In genomic region chr11:3178349-3178748, GRCh38 we compare ENCODE assay signal across 25 cellular contexts. TPM values are rescaled to one million over a fixed set of nuclear protein-coding genes. Genes with fewer than 3 reads are reported as not detected.
DNase-seq lines count a peak whose midpoint lies in the region; ATAC-seq, FAIRE-seq and TF ChIP-seq lines count a peak whose summit lies in the region.
"Had no signal": no experiment of that assay in that cellular context is flagged by ENCODE, and none has a peak within 500 bp of the region (broad histone marks: within the 10 kb centered on the region; RNA-seq: fewer than 3 reads in every experiment).

No MANE protein-coding gene starts in this region.

- H3K27me3 ChIP-seq in bronchial epithelial cell (ENCODE audit: control insufficient read depth, insufficient read depth, low read length), result no peaks in the 10 kb centered on the region
- H3K27me3 ChIP-seq in mesenchymal stem cell (ENCODE audit: control insufficient read depth in 1 of 2, insufficient read depth in 1 of 2, low read length in 2 of 2), result peaks cover under 1 to 18% of the 10 kb centered on the region in 2 experiments
- H3K27me3 ChIP-seq: ascending aorta had no signal

- H3K27ac ChIP-seq in mesenchymal stem cell (ENCODE audit: low read length, poor library complexity, severe bottlenecking), result no peak overlapping the region
- H3K27ac ChIP-seq: ascending aorta, C4-2B, KMS-11, WERI-Rb-1 had no signal

- no peak overlapping the region for H2BK5ac ChIP-seq in mesenchymal stem cell (ENCODE audit: low read depth, low read length, poor library complexity, severe bottlenecking)

- H3K9me3 Mint-ChIP-seq in activated CD4-positive, alpha-beta memory T cell treated with anti-CD3 and anti-CD28 coated beads, Interleukin-2, amount 10 ng/mL, durations not matched to agents 7 days and 5 days, result peaks cover 15% of the 10 kb centered on the region
- H3K9me3 Mint-ChIP-seq: activated naive CD4-positive, alpha-beta T cell treated with anti-CD3 and anti-CD28 coated beads, Interleukin-2, amount 50 U/mL, for 24 hours had no signal

- H3K4me1 Mint-ChIP-seq in activated CD4-positive, alpha-beta memory T cell treated with anti-CD3 and anti-CD28 coated beads, Interleukin-2, amount 10 ng/mL, durations not matched to agents 7 days and 5 days, result no peaks in the 10 kb centered on the region
- H3K4me1 Mint-ChIP-seq: activated CD4-positive, alpha-beta T cell treated with anti-CD3 and anti-CD28 coated beads, Interleukin-2, amount 10 ng/mL, durations not matched to agents 7 days and 5 days; activated naive CD4-positive, alpha-beta T cell treated with anti-CD3 and anti-CD28 coated beads, Interleukin-2, amount 50 U/mL, for 24 hours had no signal

- no peaks in the 10 kb centered on the region for H3K36me3 Mint-ChIP-seq in activated CD4-positive, alpha-beta memory T cell treated with anti-CD3 and anti-CD28 coated beads, Interleukin-2, amount 10 ng/mL, durations not matched to agents 7 days and 5 days (ENCODE audit: low read depth)

- no peak overlapping the region for H3K27ac Mint-ChIP-seq in activated CD4-positive, alpha-beta memory T cell treated with anti-CD3 and anti-CD28 coated beads, Interleukin-2, amount 10 ng/mL, durations not matched to agents 7 days and 5 days
- H3K27ac Mint-ChIP-seq: activated CD4-positive, alpha-beta T cell treated with anti-CD3 and anti-CD28 coated beads, Interleukin-2, amount 10 ng/mL, durations not matched to agents 7 days and 5 days; activated naive CD4-positive, alpha-beta T cell treated with anti-CD3 and anti-CD28 coated beads, Interleukin-2, amount 50 U/mL, for 24 hours; activated T-helper 1 cell treated with anti-CD3 and anti-CD28 coated beads, Interleukin-12 subunit alpha, Interleukin-12 subunit beta, Interleukin-2, Interleukin-4 antibody, amounts not matched to agents 30 ng/mL and 10 ng/mL and 1 ng/mL, durations not matched to agents 14 hours and 24 hours and 36 hours had no signal

- H3K79me1 ChIP-seq in mesenchymal stem cell (replicated peaks; ENCODE audit: low read length, poor library complexity, severe bottlenecking), result no peaks in the 10 kb centered on the region

- H3K14ac ChIP-seq in mesenchymal stem cell (ENCODE audit: low read length in 2 of 2), result no peak overlapping the region

- H2AK5ac ChIP-seq in mesenchymal stem cell (ENCODE audit: low read length, severe bottlenecking), result no peak overlapping the region

- H3K4me1 ChIP-seq in mesenchymal stem cell (ENCODE audit: control insufficient read depth, insufficient read depth, low read depth, low read length), result no peaks in the 10 kb centered on the region
- H3K4me1 ChIP-seq: ascending aorta had no signal

- no peak for ATAC-seq in GM18861 (IDR thresholded peaks at IDR 0.05; ENCODE audit: unreplicated experiment)
- ATAC-seq: left lobe of liver; naive thymus-derived CD8-positive, alpha-beta T cell had no signal

- H3K18ac ChIP-seq in mesenchymal stem cell (ENCODE audit: low read depth in 1 of 2, low read length in 2 of 2), result no peak overlapping the region

- no peak for TF ChIP-seq POLR2A in NB4 (IDR thresholded peaks at IDR 0.05; ENCODE audit: extremely low read depth, insufficient read length)

- H3K4me2 ChIP-seq in mesenchymal stem cell (ENCODE audit: low read length, poor library complexity, severe bottlenecking), result no peak overlapping the region
- H3K4me2 ChIP-seq: KMS-11 had no signal

- H4K8ac ChIP-seq in mesenchymal stem cell (ENCODE audit: low read length), result no peak overlapping the region

- H2BK120ac ChIP-seq in mesenchymal stem cell (ENCODE audit: low read depth, low read length), result no peak overlapping the region

- no peak overlapping the region for H3K4ac ChIP-seq in mesenchymal stem cell (ENCODE audit: low read depth in 1 of 2, low read length in 2 of 2)

- H2BK15ac ChIP-seq in mesenchymal stem cell (ENCODE audit: low read depth, poor library complexity, severe bottlenecking), result no peak overlapping the region

- H3K9me3 ChIP-seq in mesenchymal stem cell (ENCODE audit: control insufficient read depth, low read length), result peaks cover 21% of the 10 kb centered on the region

- no peak overlapping the region for H3K9ac ChIP-seq in mesenchymal stem cell (ENCODE audit: low read length)
- H3K9ac ChIP-seq: KMS-11 had no signal

- no peak for FAIRE-seq in bronchial epithelial cell (lab: Jason Lieb, UNC)

- POLR2A ChIA-PET in activated CD4-positive, alpha-beta memory T cell treated with anti-CD3 and anti-CD28 coated beads, Interleukin-2, amount 10 ng/mL, durations not matched to agents 7 days and 5 days (lab: Charles Lee), result no interaction called here

- H3K4me3 ChIP-seq in NB4 (ENCODE audit: low read depth, low read length) (no peak overlapping the region), bronchial epithelial cell (ENCODE audit: low read depth, low read length) (no peak overlapping the region), mesenchymal stem cell (ENCODE audit: insufficient read depth in 1 of 2, low read depth in 1 of 2, low read length in 2 of 2) (no peak overlapping the region)
- H3K4me3 ChIP-seq: ascending aorta had no signal

- no peak overlapping the region for H2AFZ ChIP-seq in mesenchymal stem cell (ENCODE audit: low read depth, low read length)

- WGBS in mesenchymal stem cell, result 56% methylated on average over 2 of the region's 2 CpGs

- no peak overlapping the region for H2BK12ac ChIP-seq in mesenchymal stem cell (ENCODE audit: low read length in 2 of 2)

- no peak overlapping the region for H3K4me3 Mint-ChIP-seq in activated CD4-positive, alpha-beta memory T cell treated with anti-CD3 and anti-CD28 coated beads, Interleukin-2, amount 10 ng/mL, durations not matched to agents 7 days and 5 days
- H3K4me3 Mint-ChIP-seq: activated CD4-positive, alpha-beta T cell treated with anti-CD3 and anti-CD28 coated beads, Interleukin-2, amount 10 ng/mL, durations not matched to agents 7 days and 5 days; activated naive CD4-positive, alpha-beta T cell treated with anti-CD3 and anti-CD28 coated beads, Interleukin-2, amount 50 U/mL, for 24 hours; activated T-helper 1 cell treated with anti-CD3 and anti-CD28 coated beads, Interleukin-12 subunit alpha, Interleukin-12 subunit beta, Interleukin-2, Interleukin-4 antibody, amounts not matched to agents 30 ng/mL and 10 ng/mL and 1 ng/mL, durations not matched to agents 14 hours and 24 hours and 36 hours; naive thymus-derived CD8-positive, alpha-beta T cell had no signal

- DNase-seq in EL (peak; percentile 23), NB4 (ENCODE audit: low read depth) (peak; percentile 47), bronchial epithelial cell (ENCODE audit: low read depth) (peak; percentile 5), mesenchymal stem cell (peak; percentile 61), AG20443 (ENCODE audit: low spot score) (no peak), OCI-M2 (lab: John Stamatoyannopoulos, UW; ENCODE audit: unreplicated experiment) (no peak)
- no peak for DNase-seq in activated CD4-positive, alpha-beta memory T cell treated with anti-CD3 and anti-CD28 coated beads, Interleukin-2, amount 10 ng/mL, durations not matched to agents 7 days and 5 days
- DNase-seq: activated CD4-positive, alpha-beta T cell treated with anti-CD3 and anti-CD28 coated beads, Interleukin-2, amount 10 ng/mL, durations not matched to agents 7 days and 5 days; NCI-H1048; NCI-H1694 treated with DMSO at 0.1 percent for 48 hours; NCI-H69; stimulated activated CD4-positive, alpha-beta T cell treated with anti-CD3 and anti-CD28 coated beads, Interleukin-4, amount 100 ng/mL, for 1 hour; stimulated activated naive CD4-positive, alpha-beta T cell treated with Interleukin-2 at 50 U/mL for 16 hours; WERI-Rb-1 had no signal

- no peak for TF ChIP-seq CTCF in NB4 (IDR thresholded peaks at IDR 0.05; ENCODE audit: low read depth, low read length)
- no peak for TF ChIP-seq CTCF in bronchial epithelial cell (IDR thresholded peaks at IDR 0.05; ENCODE audit: insufficient read depth, low read length, severe bottlenecking)

- CTCF ChIA-PET in activated CD4-positive, alpha-beta memory T cell treated with anti-CD3 and anti-CD28 coated beads, Interleukin-2, amount 10 ng/mL, durations not matched to agents 7 days and 5 days (lab: Charles Lee), result no interaction called here

- H3K36me3 ChIP-seq in bronchial epithelial cell (ENCODE audit: control insufficient read depth, insufficient read depth, low read length) (no peaks in the 10 kb centered on the region), mesenchymal stem cell (ENCODE audit: control insufficient read depth in 1 of 2, insufficient read depth in 2 of 2, low read depth in 1 of 2, low read length in 2 of 2) (no peaks in the 10 kb centered on the region)
- H3K36me3 ChIP-seq: ascending aorta, WERI-Rb-1 had no signal

- no peak overlapping the region for H4K91ac ChIP-seq in mesenchymal stem cell (ENCODE audit: low read length)

- H3K27me3 Mint-ChIP-seq in activated CD4-positive, alpha-beta memory T cell treated with anti-CD3 and anti-CD28 coated beads, Interleukin-2, amount 10 ng/mL, durations not matched to agents 7 days and 5 days, result peaks cover 7% of the 10 kb centered on the region

- H3K23ac ChIP-seq in mesenchymal stem cell (ENCODE audit: low read length in 2 of 2), result no peak overlapping the region

RNA-seq across cellular contexts. Expression of gene OSBPL5, which starts 13.2 kb away (rescaled TPM):
- total RNA-seq in bronchial epithelial cell, result 17.5 and 21.1 TPM in 2 replicates
- 13.7 TPM for polyA plus RNA-seq in mesenchymal stem cell (2013, experiment 1 of 2)
- 14.6 TPM for polyA plus RNA-seq in mesenchymal stem cell (2013, experiment 2 of 2)
- 1 to 10 TPM; 1.6 to 1.7 TPM for total RNA-seq in activated CD4-positive, alpha-beta memory T cell treated with anti-CD3 and anti-CD28 coated beads, Interleukin-2, amount 10 ng/mL, durations not matched to agents 7 days and 5 days

RNA-seq across cellular contexts. Expression of gene MRGPRG, which starts 40.3 kb away (rescaled TPM):
- total RNA-seq in bronchial epithelial cell, result not detected in 2 replicates
- not detected for polyA plus RNA-seq in mesenchymal stem cell (2013, experiment 1 of 2)
- not detected for polyA plus RNA-seq in mesenchymal stem cell (2013, experiment 2 of 2)
- total RNA-seq in activated CD4-positive, alpha-beta memory T cell treated with anti-CD3 and anti-CD28 coated beads, Interleukin-2, amount 10 ng/mL, durations not matched to agents 7 days and 5 days, result not detected
- total RNA-seq: activated CD4-positive, alpha-beta T cell treated with anti-CD3 and anti-CD28 coated beads, Interleukin-2, amount 10 ng/mL, durations not matched to agents 7 days and 5 days; activated T-helper 1 cell treated with anti-CD3 and anti-CD28 coated beads, Interleukin-12 subunit alpha, Interleukin-12 subunit beta, Interleukin-2, Interleukin-4 antibody, amounts not matched to agents 30 ng/mL and 10 ng/mL and 1 ng/mL, durations not matched to agents 14 hours and 24 hours and 36 hours; ascending aorta; cerebellum; left lobe of liver; naive thymus-derived CD8-positive, alpha-beta T cell; osteocyte had no signal
- polyA plus RNA-seq: naive thymus-derived CD8-positive, alpha-beta T cell; thymus had no signal

RNA-seq across cellular contexts. Expression of gene MRGPRE, which starts 53.9 kb away (rescaled TPM):
- total RNA-seq in bronchial epithelial cell, result not detected in 2 replicates
- not detected for polyA plus RNA-seq in mesenchymal stem cell (2013, experiment 1 of 2)
- not detected for polyA plus RNA-seq in mesenchymal stem cell (2013, experiment 2 of 2)
- not detected for total RNA-seq in activated CD4-positive, alpha-beta memory T cell treated with anti-CD3 and anti-CD28 coated beads, Interleukin-2, amount 10 ng/mL, durations not matched to agents 7 days and 5 days
- total RNA-seq: activated CD4-positive, alpha-beta T cell treated with anti-CD3 and anti-CD28 coated beads, Interleukin-2, amount 10 ng/mL, durations not matched to agents 7 days and 5 days; activated T-helper 1 cell treated with anti-CD3 and anti-CD28 coated beads, Interleukin-12 subunit alpha, Interleukin-12 subunit beta, Interleukin-2, Interleukin-4 antibody, amounts not matched to agents 30 ng/mL and 10 ng/mL and 1 ng/mL, durations not matched to agents 14 hours and 24 hours and 36 hours; ascending aorta; left lobe of liver; naive thymus-derived CD8-positive, alpha-beta T cell; osteocyte had no signal
- polyA plus RNA-seq: naive thymus-derived CD8-positive, alpha-beta T cell had no signal

Comparison
In these comparisons a context has a peak if more than half of its experiments do, and no peak if none do; other contexts are left out.
1. DNase-seq: peak in EL (single experiment), NB4 (single experiment), bronchial epithelial cell (single experiment) and mesenchymal stem cell (single experiment); none in activated CD4-positive, alpha-beta memory T cell treated with anti-CD3 and anti-CD28 coated beads, Interleukin-2, amount 10 ng/mL, durations not matched to agents 7 days and 5 days (single experiment), AG20443 (single experiment) and OCI-M2 (single experiment).